1 cellular context compared by ENCODE assay signal in the genomic region with DNA sequence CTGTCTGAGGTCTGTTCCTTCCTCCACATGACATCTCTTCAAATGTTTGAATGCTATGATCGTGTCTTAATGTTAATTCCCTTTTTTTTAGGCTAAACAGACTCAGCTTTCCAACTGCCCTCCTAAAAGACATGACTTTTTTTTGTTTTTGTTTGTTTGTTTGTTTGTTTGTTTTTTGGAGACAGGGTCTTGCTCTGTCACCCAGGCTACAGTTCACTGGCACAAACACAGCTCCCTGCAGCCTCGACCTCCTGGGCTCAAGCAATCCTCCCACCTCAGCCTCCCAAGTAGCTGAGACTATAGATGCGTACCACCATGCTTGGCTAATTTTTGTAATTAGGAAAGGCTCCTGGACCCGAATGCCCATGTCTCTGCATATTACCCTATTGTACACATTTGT.
TF ChIP-seq lines count a peak whose summit lies in the region.

No MANE protein-coding gene starts in this region.

TF ChIP-seq in liver, 16 proteins besides CTCF, POLR2A, EP300 and RAD21 (continued from another document):
- no peak for TF ChIP-seq GABPA (IDR thresholded peaks at IDR 0.05 in 1 of 2, conservative IDR thresholded peaks at IDR 0.05 in 1 of 2)
